ENCODE assay signal across 8 cellular contexts in the genomic region with DNA sequence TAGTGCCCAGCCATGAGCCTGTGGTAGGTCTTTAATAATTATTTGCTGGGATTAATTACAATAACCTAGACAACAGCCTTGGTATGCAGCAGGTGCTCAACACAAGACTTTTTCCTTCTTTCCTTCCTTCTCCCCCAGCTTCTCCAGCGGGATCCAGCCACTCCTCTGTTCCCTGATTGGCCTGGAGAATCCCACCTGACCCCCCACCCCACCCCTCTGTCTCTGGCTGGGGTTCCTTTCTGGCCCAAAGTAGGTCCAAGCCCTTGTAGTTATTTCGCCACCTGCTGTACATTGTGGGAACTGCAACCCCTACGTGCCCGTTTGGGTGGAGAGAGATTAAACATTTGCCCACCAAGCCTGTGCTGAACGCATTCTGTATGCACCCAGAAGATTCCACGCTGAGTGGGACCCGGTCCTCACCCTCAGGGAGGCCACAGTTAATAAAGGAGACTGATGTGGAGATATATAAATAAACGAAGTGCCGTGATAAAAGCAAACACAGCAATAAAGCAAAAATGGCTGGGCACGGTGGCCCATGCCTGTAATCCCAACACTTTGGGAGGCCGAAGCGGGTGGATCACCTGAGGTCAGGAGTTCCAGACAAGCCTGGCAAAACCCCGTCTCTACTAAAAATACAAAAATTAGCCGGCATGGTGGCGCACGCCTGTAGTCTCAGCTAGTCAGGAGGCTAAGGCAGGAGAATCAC. TPM values are rescaled to one million over a fixed set of nuclear protein-coding genes. Genes with fewer than 3 reads are reported as not detected.
DNase-seq lines count a peak whose midpoint lies in the region; ATAC-seq and TF ChIP-seq lines count a peak whose summit lies in the region.

No MANE protein-coding gene starts in this region.

- intact Hi-C loops in heart left ventricle (cut with DNase I) = loop anchor here in 5 of 10 donors (5.0 to 10.0 kb wide), 4 partner anchors 52 to 350 kb away; a partner anchor contains a TSS

- H3K27me3 Mint-ChIP-seq in activated naive CD4-positive, alpha-beta T cell treated with anti-CD3 and anti-CD28 coated beads, Interleukin-2, amount 10 ng/mL, durations not matched to agents 7 days and 5 days = peaks cover 24% of the 10 kb centered on the region

- H3K27ac ChIP-seq in KMS-11 = no peak overlapping the region
- H3K27ac ChIP-seq in heart left ventricle = peak overlapping the region in 9 of 12 donors; percentile 6 to 73 (median 58)

- H4K20me1 ChIP-seq in KMS-11 (ENCODE audit: insufficient read depth) = no peaks in the 10 kb centered on the region

- no peak for TF ChIP-seq POLR2A in heart left ventricle (IDR thresholded peaks at IDR 0.05)

- H3K9ac ChIP-seq in KMS-11 = no peak overlapping the region

- DNase-seq in G401 (ENCODE audit: low spot score) (peak; percentile 56), SKM-1 treated with dmso at 0.1 percent for 144 hours (lab: John Stamatoyannopoulos, UW; ENCODE audit: unreplicated experiment) (peak; percentile 62), heart left ventricle (peak in 4 of 5 donors; percentile 53 to 79 (median 67)), smooth muscle cell of the brain vasculature (ENCODE audit: low read depth, low spot score) (peak; percentile 58)
- peak; percentile 82 for DNase-seq in activated naive CD4-positive, alpha-beta T cell treated with anti-CD3 and anti-CD28 coated beads, Interleukin-2, amount 10 ng/mL, durations not matched to agents 7 days and 5 days

- no peaks in the 10 kb centered on the region for H3K36me3 ChIP-seq in KMS-11 (ENCODE audit: insufficient read depth)
- H3K36me3 ChIP-seq in heart left ventricle = peaks cover 0 to 60% (median 19%) of the 10 kb centered on the region in 9 donors

- ATAC-seq in heart left ventricle (peak in 3 of 4 donors; percentile 32 to 54 (median 43)), HG02678 (IDR thresholded peaks at IDR 0.05; ENCODE audit: unreplicated experiment) (no peak), HG02885 (IDR thresholded peaks at IDR 0.05; ENCODE audit: poor library complexity, unreplicated experiment) (no peak)

- H3K4me1 ChIP-seq in KMS-11 (ENCODE audit: low read depth, poor library complexity, severe bottlenecking) (no peaks in the 10 kb centered on the region), heart left ventricle (peaks cover 0 to 42% (median 7%) of the 10 kb centered on the region in 12 donors)

- no peak overlapping the region for H3K4me3 ChIP-seq in KMS-11 (IDR thresholded peaks at IDR 0.05; ENCODE audit: insufficient read depth, low read depth, low read length)
- no peak overlapping the region for H3K4me3 ChIP-seq in heart left ventricle

- H3K4me3 Mint-ChIP-seq in activated naive CD4-positive, alpha-beta T cell treated with anti-CD3 and anti-CD28 coated beads, Interleukin-2, amount 10 ng/mL, durations not matched to agents 7 days and 5 days = no peak overlapping the region

- in situ Hi-C loops in G401 (cut with HindIII; ENCODE audit: low sequenced_read_pairs) = no loop called here

- 57 to 60% (median 59%) methylated on average over 16 of the region's 16 CpGs for WGBS in heart left ventricle, 4 donors

- H3K36me3 Mint-ChIP-seq in activated naive CD4-positive, alpha-beta T cell treated with anti-CD3 and anti-CD28 coated beads, Interleukin-2, amount 10 ng/mL, durations not matched to agents 7 days and 5 days = no peaks in the 10 kb centered on the region

- CTCF ChIA-PET in activated naive CD4-positive, alpha-beta T cell treated with anti-CD3 and anti-CD28 coated beads, Interleukin-2, amount 10 ng/mL, durations not matched to agents 7 days and 5 days (lab: Charles Lee) = interaction anchor here (0.8 to 16.8 kb wide), 16 partner anchors 8 to 442 kb away, joined by 3 to 294 read pairs (median 4); no protein-coding TSS in a partner anchor

- H2AFZ ChIP-seq in KMS-11 (ENCODE audit: low read depth) = peak overlapping the region; percentile 1; the same call in 1 of the 2 replicates

- H3K9me3 Mint-ChIP-seq in activated naive CD4-positive, alpha-beta T cell treated with anti-CD3 and anti-CD28 coated beads, Interleukin-2, amount 10 ng/mL, durations not matched to agents 7 days and 5 days = no peaks in the 10 kb centered on the region

- TF ChIP-seq CTCF in KMS-11 (conservative IDR thresholded peaks at IDR 0.05; ENCODE audit: low read depth, low read length) (peak; percentile 97), heart left ventricle (IDR thresholded peaks at IDR 0.05) (peak; percentile 77 to 87 (median 81))

- no peak overlapping the region for H3K27ac Mint-ChIP-seq in activated naive CD4-positive, alpha-beta T cell treated with anti-CD3 and anti-CD28 coated beads, Interleukin-2, amount 10 ng/mL, durations not matched to agents 7 days and 5 days

- H3K27me3 ChIP-seq in KMS-11 (ENCODE audit: insufficient read depth, low read depth) (no peaks in the 10 kb centered on the region), heart left ventricle (no peaks in the 10 kb centered on the region)

- H3K4me2 ChIP-seq in KMS-11 = no peak overlapping the region

- no peaks in the 10 kb centered on the region for H3K79me2 ChIP-seq in KMS-11 (ENCODE audit: insufficient read depth, low read depth)

- peaks cover 29% of the 10 kb centered on the region for H3K4me1 Mint-ChIP-seq in activated naive CD4-positive, alpha-beta T cell treated with anti-CD3 and anti-CD28 coated beads, Interleukin-2, amount 10 ng/mL, durations not matched to agents 7 days and 5 days

- no peaks in the 10 kb centered on the region for H3K9me3 ChIP-seq in heart left ventricle

RNA-seq across cellular contexts. Expression of a gene that starts 32.1 kb away (rescaled TPM):
- total RNA-seq in G401 (2014; rRNA removed; shearing (Covaris generic)) = 66.2 and 68.4 TPM in 2 replicates
- total RNA-seq in heart left ventricle = 100 to 1,000 TPM in 1 of 9 donors, 10 to 100 TPM in 8; 57.9 to 114 (median 62.5) TPM
- 10 to 100 TPM; 41.7 to 59.5 TPM for polyA plus RNA-seq in heart left ventricle

RNA-seq across cellular contexts. Expression of a gene that starts 37.7 kb away (rescaled TPM):
- 2.4 and 7.2 TPM in 2 replicates for total RNA-seq in G401 (2014; rRNA removed; shearing (Covaris generic))
- total RNA-seq in heart left ventricle = 10 to 100 TPM; 15.5 to 31.9 (median 23.3) TPM
- polyA plus RNA-seq in heart left ventricle = 10 to 100 TPM in 1 of 2 donors, 1 to 10 TPM in 1; 7.4 to 30.9 TPM

Comparison
In these comparisons a context has a peak if more than half of its experiments do, and no peak if none do; other contexts are left out.
1. ATAC-seq: peak in heart left ventricle (3 of 4); none in HG02678 (single experiment) and HG02885 (single experiment).
2. Peak in every context shown above with its lines, with median percentiles within 50 percentile points of each other: DNase-seq.